Comparison of ENCODE assay signal across 1 cellular context in genomic region chr11:65487467-65488272, GRCh38.
TF ChIP-seq lines count a peak whose summit lies in the region.

No MANE protein-coding gene starts in this region.

TF ChIP-seq in WTC11, 78 proteins besides CTCF, POLR2A, EP300 and RAD21 (continued from another document):
- TF ChIP-seq ARID4B (CRISPR knock-in tag; IDR thresholded peaks at IDR 0.05; ENCODE audit: borderline replicate concordance): no peak; the same call in 1 of the 2 replicates
- TF ChIP-seq E2F5 (CRISPR knock-in tag; IDR thresholded peaks at IDR 0.05): no peak
- TF ChIP-seq HMGA2 (CRISPR knock-in tag; IDR thresholded peaks at IDR 0.05): no peak
- peak; percentile 98 for TF ChIP-seq USF2 (CRISPR knock-in tag; IDR thresholded peaks at IDR 0.05)
- TF ChIP-seq IRF1 (CRISPR knock-in tag; IDR thresholded peaks at IDR 0.05): no peak
- TF ChIP-seq MAX (CRISPR knock-in tag; IDR thresholded peaks at IDR 0.05): peak; percentile 77
- TF ChIP-seq PRDM15 (CRISPR knock-in tag; IDR thresholded peaks at IDR 0.05): no peak
- TF ChIP-seq PREB (CRISPR knock-in tag; IDR thresholded peaks at IDR 0.05; ENCODE audit: borderline replicate concordance): no peak
- no peak for TF ChIP-seq ATF2 (CRISPR knock-in tag; IDR thresholded peaks at IDR 0.05; ENCODE audit: borderline replicate concordance, low read depth)
- TF ChIP-seq GTF2I (CRISPR knock-in tag; conservative IDR thresholded peaks at IDR 0.05): no peak
- TF ChIP-seq USF1 (CRISPR knock-in tag; IDR thresholded peaks at IDR 0.05): peak; percentile 98
- peak; percentile 98 for TF ChIP-seq ATF3 (CRISPR knock-in tag; conservative IDR thresholded peaks at IDR 0.05)
